ENCODE assay signal across 8 cellular contexts in the genomic region with DNA sequence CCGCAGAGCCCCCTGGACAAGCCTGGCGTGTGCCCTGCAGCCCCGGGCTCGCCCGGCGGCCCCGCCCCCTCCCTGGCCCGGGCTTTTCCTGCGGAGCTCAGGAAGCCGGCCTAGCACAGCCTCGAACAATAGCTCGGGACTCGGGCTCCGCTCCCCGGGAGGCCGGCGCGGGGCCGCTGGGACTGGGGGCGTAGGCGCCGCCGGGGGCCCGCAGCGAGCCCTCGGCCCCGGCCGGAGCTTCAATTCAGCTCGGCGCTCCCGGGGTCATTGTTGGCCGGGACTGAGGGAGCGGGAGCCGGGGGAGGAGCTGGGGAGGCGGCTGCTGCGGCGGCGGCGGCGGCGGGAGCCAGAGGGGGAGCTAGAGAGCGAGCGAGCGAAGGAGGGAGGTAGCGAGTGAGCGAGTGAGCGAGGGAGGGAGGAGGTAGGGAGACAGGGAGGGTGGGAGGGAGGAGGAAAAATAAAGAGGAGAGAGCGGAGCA. TPM values are rescaled to one million over a fixed set of nuclear protein-coding genes. Genes with fewer than 3 reads are reported as not detected.
DNase-seq lines count a peak whose midpoint lies in the region; ATAC-seq, FAIRE-seq and TF ChIP-seq lines count a peak whose summit lies in the region.

No MANE protein-coding gene starts in this region.

- H3K36me3 Mint-ChIP-seq in activated CD4-positive, alpha-beta T cell treated with anti-CD3 and anti-CD28 coated beads, Interleukin-2, amount 10 ng/mL, durations not matched to agents 7 days and 5 days (ENCODE audit: low read depth), result no peaks in the 10 kb centered on the region
- H3K36me3 Mint-ChIP-seq in dendritic cell treated with granulocyte-macrophage colony-stimulating factor and Interleukin-4, amounts not matched to agents 40 ng/mL and 50 ng/mL, for 4 days (ENCODE audit: low read depth), result no peaks in the 10 kb centered on the region

- no peak for FAIRE-seq in HepG2 (lab: Jason Lieb, UNC)

- H3K79me2 ChIP-seq in HepG2 (ENCODE audit: insufficient read depth, low read length), result no peaks in the 10 kb centered on the region

- H3K4me2 ChIP-seq in HepG2 (ENCODE audit: low read depth, low read length), result peak overlapping the region; percentile 77

- in situ Hi-C loops in HepG2 (cut with HindIII; ENCODE audit: extremely low pct_ligation_motif_present, low pct_unique_long_range_greater_than_20kb), result no loop called here

- peak; percentile 35; the same call in 1 of the 2 replicates for TF ChIP-seq RAD21 in HepG2 (CRISPR knock-in tag; IDR thresholded peaks at IDR 0.05)

- H3K36me3 ChIP-seq in HepG2 (replicated peaks in 1 of 2; ENCODE audit: control insufficient read depth in 1 of 2, insufficient read depth in 2 of 2, low read length in 2 of 2), result no peaks in the 10 kb centered on the region

- TF ChIP-seq POLR2A in HepG2 (IDR thresholded peaks at IDR 0.05; ENCODE audit: insufficient read depth in 1 of 2, low read depth in 2 of 2, low read length in 2 of 2), result no peak

- H4K20me1 ChIP-seq in HepG2 (ENCODE audit: insufficient read depth, low read length), result no peaks in the 10 kb centered on the region

- H3K9ac ChIP-seq in HepG2 (ENCODE audit: insufficient read depth, low read depth, low read length), result peak overlapping the region; percentile 48; the same call in 1 of the 2 replicates

- no peak overlapping the region for H3K27ac Mint-ChIP-seq in activated CD4-positive, alpha-beta T cell treated with anti-CD3 and anti-CD28 coated beads, Interleukin-2, amount 10 ng/mL, durations not matched to agents 7 days and 5 days
- no peak overlapping the region for H3K27ac Mint-ChIP-seq in dendritic cell treated with granulocyte-macrophage colony-stimulating factor and Interleukin-4, amounts not matched to agents 40 ng/mL and 50 ng/mL, for 4 days

- peaks cover 14% of the 10 kb centered on the region for H3K4me1 Mint-ChIP-seq in activated CD4-positive, alpha-beta T cell treated with anti-CD3 and anti-CD28 coated beads, Interleukin-2, amount 10 ng/mL, durations not matched to agents 7 days and 5 days
- peaks cover 6% of the 10 kb centered on the region for H3K4me1 Mint-ChIP-seq in dendritic cell treated with granulocyte-macrophage colony-stimulating factor and Interleukin-4, amounts not matched to agents 40 ng/mL and 50 ng/mL, for 4 days (ENCODE audit: low read depth)

- POLR2A ChIA-PET in activated CD4-positive, alpha-beta T cell treated with anti-CD3 and anti-CD28 coated beads, Interleukin-2, amount 10 ng/mL, durations not matched to agents 7 days and 5 days (lab: Charles Lee), result no interaction called here
- POLR2A ChIA-PET in HepG2 (lab: Yijun Ruan, JAX), result no interaction called here

- no peak overlapping the region for H2AFZ ChIP-seq in HepG2 (ENCODE audit: low read length)

- no peaks in the 10 kb centered on the region for H3K9me3 ChIP-seq in HepG2 (ENCODE audit: low read length)

- intact Hi-C loops in dendritic cell treated with granulocyte-macrophage colony-stimulating factor and Interleukin-4, amounts not matched to agents 40 ng/mL and 50 ng/mL, for 4 days (cut with micrococcal nuclease), result no loop called here
- intact Hi-C loops in HepG2 (cut with micrococcal nuclease; ENCODE audit: unreplicated experiment), result loop anchor here (5.0 kb wide), 1 partner anchor 44 kb away; no protein-coding TSS in a partner anchor

- ATAC-seq in GM18909 (IDR thresholded peaks at IDR 0.05; ENCODE audit: poor library complexity, unreplicated experiment) (peak; percentile 85), HG03159 (IDR thresholded peaks at IDR 0.05; ENCODE audit: unreplicated experiment) (peak; percentile 94), HepG2 (peak; percentile 94)

- H3K27ac ChIP-seq in 22Rv1, result peak overlapping the region; percentile 32; the same call in 1 of the 2 replicates
- no peak overlapping the region for H3K27ac ChIP-seq in HepG2 (ENCODE audit: extremely low read length, insufficient read depth, low read length)

- TF ChIP-seq CTCF in 22Rv1 (IDR thresholded peaks at IDR 0.05), result peak; percentile 90
- peak; percentile 76 for TF ChIP-seq CTCF in HepG2 (CRISPR knock-in tag; IDR thresholded peaks at IDR 0.05)

- peak overlapping the region; percentile 60 to 76 (median 70) for H3K4me3 ChIP-seq in HepG2 (replicated peaks in 1 of 3; ENCODE audit: insufficient read depth in 1 of 3, low read depth in 2 of 3, low read length in 3 of 3)

- H3K9me3 Mint-ChIP-seq in activated CD4-positive, alpha-beta T cell treated with anti-CD3 and anti-CD28 coated beads, Interleukin-2, amount 10 ng/mL, durations not matched to agents 7 days and 5 days, result no peaks in the 10 kb centered on the region
- H3K9me3 Mint-ChIP-seq in dendritic cell treated with granulocyte-macrophage colony-stimulating factor and Interleukin-4, amounts not matched to agents 40 ng/mL and 50 ng/mL, for 4 days, result no peaks in the 10 kb centered on the region

- peaks cover 55% of the 10 kb centered on the region for H3K27me3 Mint-ChIP-seq in activated CD4-positive, alpha-beta T cell treated with anti-CD3 and anti-CD28 coated beads, Interleukin-2, amount 10 ng/mL, durations not matched to agents 7 days and 5 days
- H3K27me3 Mint-ChIP-seq in dendritic cell treated with granulocyte-macrophage colony-stimulating factor and Interleukin-4, amounts not matched to agents 40 ng/mL and 50 ng/mL, for 4 days, result peaks cover 55% of the 10 kb centered on the region

- peak; percentile 58 for DNase-seq in NCI-H345 treated with DMSO at 0.1 percent for 48 hours (lab: John Stamatoyannopoulos, UW; ENCODE audit: unreplicated experiment)
- peak; percentile 58 for DNase-seq in activated CD4-positive, alpha-beta T cell treated with anti-CD3 and anti-CD28 coated beads, Interleukin-2, amount 10 ng/mL, durations not matched to agents 7 days and 5 days
- DNase-seq in HepG2 (ENCODE audit: low spot score), result peak; percentile 51
- peak; percentile 70 to 81 for DNase-seq in stimulated activated CD4-positive, alpha-beta T cell treated with anti-CD3 and anti-CD28 coated beads, Interleukin-2, amount 100 ng/mL, for 24 hours

- CTCF ChIA-PET in activated CD4-positive, alpha-beta T cell treated with anti-CD3 and anti-CD28 coated beads, Interleukin-2, amount 10 ng/mL, durations not matched to agents 7 days and 5 days (lab: Charles Lee), result interaction anchor here (0.6 to 1.8 kb wide), 11 partner anchors 9 to 94 kb away, joined by 3 to 6 read pairs (median 4); no protein-coding TSS in a partner anchor
- CTCF ChIA-PET in HepG2 (lab: Yijun Ruan, JAX; ENCODE audit: low intra/inter-chr PET ratio, low total read pairs), result no interaction called here

- peaks cover 6% of the 10 kb centered on the region for H3K4me1 ChIP-seq in HepG2 (ENCODE audit: insufficient read depth, low read length)

- under 1% methylated on average over 30 of the region's 48 CpGs for WGBS in HepG2 (ENCODE audit: low lambda C conversion rate)

- H3K27me3 ChIP-seq in HepG2 (ENCODE audit: control insufficient read depth in 1 of 2, insufficient read depth in 2 of 2, low read length in 2 of 2), result peaks cover 0 to 48% of the 10 kb centered on the region in 2 experiments

- no TSS peak for BruUV-seq in HepG2 (replicated peaks; lab: Mats Ljungman, UMichigan)

- TF ChIP-seq EP300 in HepG2 (IDR thresholded peaks at IDR 0.05; ENCODE audit: low read depth in 2 of 2, low read length in 2 of 2) (no peak), HepG2 (CRISPR knock-in tag; IDR thresholded peaks at IDR 0.05; ENCODE audit: borderline replicate concordance) (no peak)

- H3K4me3 Mint-ChIP-seq in activated CD4-positive, alpha-beta T cell treated with anti-CD3 and anti-CD28 coated beads, Interleukin-2, amount 10 ng/mL, durations not matched to agents 7 days and 5 days, result peak overlapping the region; percentile 16
- H3K4me3 Mint-ChIP-seq in dendritic cell treated with granulocyte-macrophage colony-stimulating factor and Interleukin-4, amounts not matched to agents 40 ng/mL and 50 ng/mL, for 4 days, result peak overlapping the region; percentile 39

RNA-seq across cellular contexts. Expression of gene KALRN, which starts 0.2 kb away (rescaled TPM):
- 1 to 10 TPM in 1 of 2 experiments, under 1 TPM in 1; 0.79 to 1.3 TPM for total RNA-seq in activated CD4-positive, alpha-beta T cell treated with anti-CD3 and anti-CD28 coated beads, Interleukin-2, amount 10 ng/mL, durations not matched to agents 7 days and 5 days
- total RNA-seq in HepG2 (2016; rRNA removed; fragmentation: Illumina TruSeq; extraction: Trizol), result 14.1 and 16.2 TPM in 2 replicates
- total RNA-seq in HepG2 (2016; cell fraction: cytosol; rRNA removed; fragmentation: Illumina TruSeq; extraction: Trizol; ENCODE audit: low read depth), result 2.9 and 3.6 TPM in 2 replicates
- total RNA-seq in HepG2 (2016; cell fraction: insoluble cytoplasmic fraction; rRNA removed; fragmentation: Illumina TruSeq; extraction: Trizol), result 10.9 and 14.2 TPM in 2 replicates
- total RNA-seq in HepG2 (2016; cell fraction: membrane; rRNA removed; fragmentation: Illumina TruSeq; extraction: Trizol), result 8.8 and 11.1 TPM in 2 replicates
- 15.6 and 17.5 TPM in 2 replicates for total RNA-seq in HepG2 (2016; cell fraction: nucleus; rRNA removed; fragmentation: Illumina TruSeq; extraction: Trizol)
- polyA plus RNA-seq in HepG2 (2011; rRNA removed), result 21.4 and 31.8 TPM in 2 replicates
- polyA plus RNA-seq in HepG2 (2011; cell fraction: cytosol; rRNA removed), result 18.1 and 18.6 TPM in 2 replicates
- polyA plus RNA-seq in HepG2 (2011; cell fraction: nucleus; rRNA removed), result 27.4 and 33.1 TPM in 2 replicates
- polyA plus RNA-seq in HepG2 (2012), result 26.5 and 28.0 TPM in 2 replicates
- polyA plus RNA-seq in HepG2 (2016; cell fraction: cytosol; fragmentation: Illumina TruSeq; extraction: Trizol; ENCODE audit: low read depth), result 2.1 TPM in 2 replicates
- 12.1 and 13.3 TPM in 2 replicates for polyA plus RNA-seq in HepG2 (2016; cell fraction: insoluble cytoplasmic fraction; fragmentation: Illumina TruSeq; extraction: Trizol; ENCODE audit: low read depth)
- 4.2 and 5.1 TPM in 2 replicates for polyA plus RNA-seq in HepG2 (2016; cell fraction: membrane; fragmentation: Illumina TruSeq; extraction: Trizol; ENCODE audit: low read depth)
- 9.6 and 10.2 TPM in 2 replicates for polyA plus RNA-seq in HepG2 (2016; cell fraction: nucleus; fragmentation: Illumina TruSeq; extraction: Trizol; ENCODE audit: insufficient read depth, low read depth)
- 0.19 and 25.8 TPM in 2 replicates for polyA minus RNA-seq in HepG2 (2011; rRNA and poly(A)+ RNA removed; ENCODE audit: low replicate concordance)
- polyA minus RNA-seq in HepG2 (2011; cell fraction: cytosol; rRNA and poly(A)+ RNA removed), result 7.8 and 12.8 TPM in 2 replicates
- polyA minus RNA-seq in HepG2 (2011; cell fraction: nucleus; rRNA and poly(A)+ RNA removed), result 50.6 and 73.4 TPM in 2 replicates

RNA-seq across cellular contexts. Expression of gene ROPN1, which starts 41.0 kb away (rescaled TPM):
- not detected for total RNA-seq in activated CD4-positive, alpha-beta T cell treated with anti-CD3 and anti-CD28 coated beads, Interleukin-2, amount 10 ng/mL, durations not matched to agents 7 days and 5 days
- not detected in 2 replicates for total RNA-seq in HepG2 (2016; rRNA removed; fragmentation: Illumina TruSeq; extraction: Trizol)
- not detected in 2 replicates for total RNA-seq in HepG2 (2016; cell fraction: cytosol; rRNA removed; fragmentation: Illumina TruSeq; extraction: Trizol; ENCODE audit: low read depth)
- not detected in 2 replicates for total RNA-seq in HepG2 (2016; cell fraction: insoluble cytoplasmic fraction; rRNA removed; fragmentation: Illumina TruSeq; extraction: Trizol)
- not detected in 2 replicates for total RNA-seq in HepG2 (2016; cell fraction: membrane; rRNA removed; fragmentation: Illumina TruSeq; extraction: Trizol)
- total RNA-seq in HepG2 (2016; cell fraction: nucleus; rRNA removed; fragmentation: Illumina TruSeq; extraction: Trizol), result not detected in 2 replicates
- not detected in 2 replicates for polyA plus RNA-seq in HepG2 (2011; rRNA removed)
- polyA plus RNA-seq in HepG2 (2011; cell fraction: cytosol; rRNA removed), result not detected in 2 replicates
- not detected in 2 replicates for polyA plus RNA-seq in HepG2 (2011; cell fraction: nucleus; rRNA removed)
- not detected in 2 replicates for polyA plus RNA-seq in HepG2 (2012)
- not detected in 2 replicates for polyA plus RNA-seq in HepG2 (2016; cell fraction: cytosol; fragmentation: Illumina TruSeq; extraction: Trizol; ENCODE audit: low read depth)
- polyA plus RNA-seq in HepG2 (2016; cell fraction: insoluble cytoplasmic fraction; fragmentation: Illumina TruSeq; extraction: Trizol; ENCODE audit: low read depth), result not detected in 2 replicates
- polyA plus RNA-seq in HepG2 (2016; cell fraction: membrane; fragmentation: Illumina TruSeq; extraction: Trizol; ENCODE audit: low read depth), result not detected in 2 replicates
- polyA plus RNA-seq in HepG2 (2016; cell fraction: nucleus; fragmentation: Illumina TruSeq; extraction: Trizol; ENCODE audit: insufficient read depth, low read depth), result not detected in 2 replicates
- not detected in 2 replicates for polyA minus RNA-seq in HepG2 (2011; rRNA and poly(A)+ RNA removed; ENCODE audit: low replicate concordance)
- not detected in 2 replicates for polyA minus RNA-seq in HepG2 (2011; cell fraction: cytosol; rRNA and poly(A)+ RNA removed)
- not detected in 2 replicates for polyA minus RNA-seq in HepG2 (2011; cell fraction: nucleus; rRNA and poly(A)+ RNA removed)
